ENCODE assay signal across 15 cellular contexts in genomic region chr6:43780891-43781571, GRCh38.
"Had no signal": no experiment of that assay in that cellular context is flagged by ENCODE, and none has a peak within 500 bp of the region (broad histone marks: within the 10 kb centered on the region; RNA-seq: fewer than 3 reads in every experiment).

No MANE protein-coding gene starts in this region.

- DNase-seq: activated CD4-positive, alpha-beta T cell treated with anti-CD3 and anti-CD28 coated beads for 36 hours; activated CD4-positive, alpha-beta T cell treated with anti-CD3 and anti-CD28 coated beads, Interleukin-2, amount 50 U/mL, for 48 hours; activated gamma-delta T cell; dermis blood vessel endothelial cell; effector memory CD4-positive, alpha-beta T cell; foreskin keratinocyte; glutamatergic neuron; stimulated activated CD4-positive, alpha-beta T cell treated with anti-CD3 and anti-CD28 coated beads, Interleukin-4, amount 100 ng/mL, for 24 hours; T-helper 2 cell had no signal

- H3K27me3 Mint-ChIP-seq: activated CD4-positive, alpha-beta T cell treated with anti-CD3 and anti-CD28 coated beads for 36 hours; activated naive CD4-positive, alpha-beta T cell treated with anti-CD3 and anti-CD28 coated beads, Interleukin-2, amount 50 U/mL, for 24 hours had no signal

- ATAC-seq: activated CD4-positive, alpha-beta T cell treated with anti-CD3 and anti-CD28 coated beads for 36 hours; foreskin keratinocyte; sciatic nerve; stimulated activated effector memory CD8-positive, alpha-beta T cell treated with anti-CD3 and anti-CD28 coated beads, Interleukin-12 subunit alpha, Interleukin-12 subunit beta, amount 100 ng/mL, for 72 hours; WTC11 had no signal

- H3K27ac Mint-ChIP-seq: activated CD4-positive, alpha-beta T cell treated with anti-CD3 and anti-CD28 coated beads for 36 hours had no signal

- H3K27me3 ChIP-seq: ascending aorta, foreskin keratinocyte had no signal

- H3K4me1 Mint-ChIP-seq: activated CD4-positive, alpha-beta T cell treated with anti-CD3 and anti-CD28 coated beads for 36 hours; activated naive CD4-positive, alpha-beta T cell treated with anti-CD3 and anti-CD28 coated beads, Interleukin-2, amount 50 U/mL, for 24 hours; neural crest cell; WTC11 had no signal

- H3K27ac ChIP-seq: ascending aorta, foreskin keratinocyte had no signal

- H3K4me1 ChIP-seq: ascending aorta, foreskin keratinocyte had no signal

- H3K4me3 Mint-ChIP-seq: activated CD4-positive, alpha-beta T cell treated with anti-CD3 and anti-CD28 coated beads for 36 hours; activated naive CD4-positive, alpha-beta T cell treated with anti-CD3 and anti-CD28 coated beads, Interleukin-2, amount 50 U/mL, for 24 hours; neural crest cell; stimulated activated effector memory CD8-positive, alpha-beta T cell treated with anti-CD3 and anti-CD28 coated beads, Interleukin-12 subunit alpha, Interleukin-12 subunit beta, amount 100 ng/mL, for 72 hours; WTC11 had no signal

- H3K9me3 Mint-ChIP-seq: activated naive CD4-positive, alpha-beta T cell treated with anti-CD3 and anti-CD28 coated beads, Interleukin-2, amount 50 U/mL, for 24 hours; neural crest cell; stimulated activated effector memory CD8-positive, alpha-beta T cell treated with anti-CD3 and anti-CD28 coated beads, Interleukin-12 subunit alpha, Interleukin-12 subunit beta, amount 100 ng/mL, for 72 hours; WTC11 had no signal

- H3K4me3 ChIP-seq: ascending aorta had no signal

- H3K9me3 ChIP-seq: ascending aorta had no signal
